Comparison of ENCODE assay signal across 8 cellular contexts in genomic region chrX:123859409-123859827, GRCh38. TPM values are rescaled to one million over a fixed set of nuclear protein-coding genes. Genes with fewer than 3 reads are reported as not detected.
DNase-seq lines count a peak whose midpoint lies in the region; ATAC-seq and TF ChIP-seq lines count a peak whose summit lies in the region.

No MANE protein-coding gene starts in this region.

- H3K9me3 Mint-ChIP-seq in activated naive CD4-positive, alpha-beta T cell treated with anti-CD3 and anti-CD28 coated beads, Interleukin-2, amount 10 ng/mL, durations not matched to agents 7 days and 5 days, result no peaks in the 10 kb centered on the region

- H3K36me3 ChIP-seq in parathyroid adenoma (ENCODE audit: control insufficient read depth, insufficient read depth, low read length), result no peaks in the 10 kb centered on the region

- H3K27me3 Mint-ChIP-seq in activated naive CD4-positive, alpha-beta T cell treated with anti-CD3 and anti-CD28 coated beads, Interleukin-2, amount 10 ng/mL, durations not matched to agents 7 days and 5 days, result no peaks in the 10 kb centered on the region

- H3K27ac Mint-ChIP-seq in activated naive CD4-positive, alpha-beta T cell treated with anti-CD3 and anti-CD28 coated beads, Interleukin-2, amount 10 ng/mL, durations not matched to agents 7 days and 5 days, result peak overlapping the region; percentile 97

- H3K79me2 ChIP-seq in parathyroid adenoma, result peaks cover 13% of the 10 kb centered on the region

- intact Hi-C loops in Right ventricle myocardium superior (cut with DNase I), result no loop called here

- H3K4me1 ChIP-seq in parathyroid adenoma, result no peaks in the 10 kb centered on the region

- peak; percentile 79 for DNase-seq in G401 (ENCODE audit: low spot score)
- peak; percentile 54 for DNase-seq in NCI-H2107 (lab: John Stamatoyannopoulos, UW)
- DNase-seq in activated naive CD4-positive, alpha-beta T cell treated with anti-CD3 and anti-CD28 coated beads, Interleukin-2, amount 10 ng/mL, durations not matched to agents 7 days and 5 days, result no peak
- peak; percentile 85 for DNase-seq in Right ventricle myocardium superior
- DNase-seq in EL, result no peak

- peak overlapping the region; percentile 80 for H3K4me3 Mint-ChIP-seq in activated naive CD4-positive, alpha-beta T cell treated with anti-CD3 and anti-CD28 coated beads, Interleukin-2, amount 10 ng/mL, durations not matched to agents 7 days and 5 days

- peak overlapping the region; percentile 52 for H3K4me3 ChIP-seq in parathyroid adenoma (ENCODE audit: low read depth, low read length)

- H3K4me2 ChIP-seq in parathyroid adenoma (ENCODE audit: low read length), result peak overlapping the region; percentile 73

- no peaks in the 10 kb centered on the region for H3K9me3 ChIP-seq in parathyroid adenoma (ENCODE audit: control insufficient read depth, low read length)

- peaks cover 20% of the 10 kb centered on the region for H3K4me1 Mint-ChIP-seq in activated naive CD4-positive, alpha-beta T cell treated with anti-CD3 and anti-CD28 coated beads, Interleukin-2, amount 10 ng/mL, durations not matched to agents 7 days and 5 days

- peaks cover under 1% of the 10 kb centered on the region for H3K36me3 Mint-ChIP-seq in activated naive CD4-positive, alpha-beta T cell treated with anti-CD3 and anti-CD28 coated beads, Interleukin-2, amount 10 ng/mL, durations not matched to agents 7 days and 5 days

- CTCF ChIA-PET in activated naive CD4-positive, alpha-beta T cell treated with anti-CD3 and anti-CD28 coated beads, Interleukin-2, amount 10 ng/mL, durations not matched to agents 7 days and 5 days (lab: Charles Lee), result no interaction called here

- peak overlapping the region; percentile 96 for H3K27ac ChIP-seq in parathyroid adenoma

- TF ChIP-seq CTCF in parathyroid adenoma (IDR thresholded peaks at IDR 0.05), result no peak

- H3K27me3 ChIP-seq in parathyroid adenoma (ENCODE audit: control insufficient read depth, insufficient read depth, low read length), result no peaks in the 10 kb centered on the region

- in situ Hi-C loops in G401 (cut with HindIII; ENCODE audit: low sequenced_read_pairs), result no loop called here

- ATAC-seq in HG02678 (IDR thresholded peaks at IDR 0.05; ENCODE audit: unreplicated experiment) (peak; percentile 5), Right ventricle myocardium superior (ENCODE audit: poor library complexity) (peak; percentile 79), HG03520 (IDR thresholded peaks at IDR 0.05; ENCODE audit: unreplicated experiment) (no peak)

- H2AFZ ChIP-seq in parathyroid adenoma, result peak overlapping the region; percentile 75

- no peak overlapping the region for H3K9ac ChIP-seq in parathyroid adenoma

RNA-seq across cellular contexts. Expression of gene XIAP, which starts 0.4 kb away (rescaled TPM):
- 15.8 and 19.9 TPM in 2 replicates for total RNA-seq in G401 (2014; rRNA removed; shearing (Covaris generic))
- total RNA-seq in Right ventricle myocardium superior, result 28.9 TPM

Comparison
In these comparisons a context has a peak if more than half of its experiments do, and no peak if none do; other contexts are left out.
1. DNase-seq: peak in G401 (single experiment), NCI-H2107 (single experiment) and Right ventricle myocardium superior (single experiment); none in activated naive CD4-positive, alpha-beta T cell treated with anti-CD3 and anti-CD28 coated beads, Interleukin-2, amount 10 ng/mL, durations not matched to agents 7 days and 5 days (single experiment) and EL (single experiment).